In the genomic region with DNA sequence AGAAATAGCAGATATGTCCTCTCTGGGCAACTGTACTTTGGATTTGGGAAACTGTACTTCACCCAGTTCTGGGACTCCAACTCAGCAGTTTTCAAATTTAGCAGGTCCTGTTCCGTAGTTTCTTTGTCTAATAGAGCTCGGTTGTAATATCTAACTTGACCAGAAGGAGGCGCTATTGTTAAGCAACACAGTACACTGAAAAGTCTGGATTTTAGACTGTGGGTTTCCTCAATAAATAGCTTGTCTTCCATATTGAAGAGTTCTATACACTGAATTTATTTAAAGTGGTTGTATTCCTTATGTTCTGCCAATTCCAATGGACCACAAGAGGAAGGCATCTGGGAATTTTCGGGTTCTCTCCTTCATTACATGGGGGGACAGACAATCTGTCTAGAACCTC, we compare ENCODE assay signal across 2 cellular contexts.
TF ChIP-seq lines count a peak whose summit lies in the region.

No MANE protein-coding gene starts in this region.

TF ChIP-seq in WTC11, 78 proteins besides CTCF, POLR2A, EP300 and RAD21:
- TF ChIP-seq ELF4 (CRISPR knock-in tag; IDR thresholded peaks at IDR 0.05; ENCODE audit: low read depth), result no peak
- TF ChIP-seq MLX (CRISPR knock-in tag; IDR thresholded peaks at IDR 0.05), result no peak
- TF ChIP-seq TCF7 (CRISPR knock-in tag; IDR thresholded peaks at IDR 0.05; ENCODE audit: low read depth), result no peak
- TF ChIP-seq PREB (CRISPR knock-in tag; IDR thresholded peaks at IDR 0.05; ENCODE audit: borderline replicate concordance), result no peak
- TF ChIP-seq ZNF425 (CRISPR knock-in tag; conservative IDR thresholded peaks at IDR 0.05), result no peak
- no peak for TF ChIP-seq TP53 (CRISPR knock-in tag; IDR thresholded peaks at IDR 0.05)
- no peak for TF ChIP-seq FOXP4 (CRISPR knock-in tag; IDR thresholded peaks at IDR 0.05)
- TF ChIP-seq EMX1 (CRISPR knock-in tag; IDR thresholded peaks at IDR 0.05), result no peak
- TF ChIP-seq IRF1 (CRISPR knock-in tag; IDR thresholded peaks at IDR 0.05), result no peak
- no peak for TF ChIP-seq ESRRA (CRISPR knock-in tag; IDR thresholded peaks at IDR 0.05; ENCODE audit: borderline replicate concordance)
- no peak for TF ChIP-seq STAT6 (CRISPR knock-in tag; conservative IDR thresholded peaks at IDR 0.05; ENCODE audit: low read depth)

TF ChIP-seq in HepG2, 621 proteins besides CTCF, POLR2A, EP300 and RAD21:
- TF ChIP-seq RFXAP (CRISPR knock-in tag; IDR thresholded peaks at IDR 0.05; ENCODE audit: borderline replicate concordance) (no peak), ZFYVE20 (CRISPR knock-in tag; IDR thresholded peaks at IDR 0.05; ENCODE audit: borderline replicate concordance, low read depth) (no peak), MTA1 (CRISPR knock-in tag; IDR thresholded peaks at IDR 0.05; ENCODE audit: borderline replicate concordance) (no peak), SETDB1 (CRISPR knock-in tag; IDR thresholded peaks at IDR 0.05; ENCODE audit: borderline replicate concordance) (0 out of 2 replicates have a peak, but pooled peaks have one; percentile 18), ATF1 (CRISPR knock-in tag; IDR thresholded peaks at IDR 0.05) (no peak), GFI1 (CRISPR knock-in tag; IDR thresholded peaks at IDR 0.05; ENCODE audit: borderline replicate concordance) (no peak), CHD4 (IDR thresholded peaks at IDR 0.05; ENCODE audit: borderline replicate concordance, low read length) (peak; percentile 88), MTA3 (CRISPR knock-in tag; IDR thresholded peaks at IDR 0.05) (no peak), ZNF564 (CRISPR knock-in tag; IDR thresholded peaks at IDR 0.05) (no peak)
